ENCODE assay signal across 8 cellular contexts in the genomic region with DNA sequence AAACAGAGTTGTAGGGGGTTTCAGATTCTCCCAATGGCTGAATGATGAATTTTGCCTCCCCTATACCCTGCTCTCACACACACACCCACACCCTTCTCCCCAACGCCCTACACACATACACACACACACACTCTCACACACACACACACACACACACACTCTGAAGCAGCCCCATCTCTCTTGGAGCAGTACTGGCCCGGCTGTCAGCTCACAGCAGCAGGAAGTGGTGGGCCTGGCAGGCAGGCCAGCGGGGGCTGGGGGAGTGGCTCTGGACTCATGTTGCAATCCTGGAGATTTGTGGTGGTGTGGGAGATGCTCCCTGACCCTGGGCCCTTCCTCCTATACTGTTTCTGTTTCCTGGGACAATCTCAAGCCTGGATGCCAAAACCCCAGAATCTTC. TPM values are rescaled to one million over a fixed set of nuclear protein-coding genes. Genes with fewer than 3 reads are reported as not detected.
DNase-seq lines count a peak whose midpoint lies in the region; ATAC-seq and TF ChIP-seq lines count a peak whose summit lies in the region.

No MANE protein-coding gene starts in this region.

- H3K4me3 Mint-ChIP-seq in WTC11: peak overlapping the region; percentile 26

- no peaks in the 10 kb centered on the region for H3K9me3 ChIP-seq in tibial nerve

- no peaks in the 10 kb centered on the region for H3K27me3 ChIP-seq in tibial nerve

- WGBS in tibial nerve, 2 donors: 16 to 34% methylated on average over 3 of the region's 3 CpGs

- H3K36me3 Mint-ChIP-seq in WTC11: peaks cover 11% of the 10 kb centered on the region

- H3K4me1 Mint-ChIP-seq in WTC11: peaks cover 53% of the 10 kb centered on the region

- TF ChIP-seq EP300 in tibial nerve (IDR thresholded peaks at IDR 0.05): no peak

- H3K27me3 Mint-ChIP-seq in WTC11 (ENCODE audit: low read depth): peaks cover 10% of the 10 kb centered on the region

- no peak for TF ChIP-seq POLR2A in tibial nerve (IDR thresholded peaks at IDR 0.05)

- H3K27ac ChIP-seq in tibial nerve: no peak overlapping the region

- peak; percentile 22 for DNase-seq in stimulated activated CD4-positive, alpha-beta T cell treated with anti-CD3 and anti-CD28 coated beads, Interleukin-4, amount 100 ng/mL, for 1 hour
- DNase-seq in stimulated activated CD4-positive, alpha-beta T cell treated with anti-CD3 and anti-CD28 coated beads, Interleukin-1b, Interleukin-23, amount 100 ng/mL, for 48 hours: no peak
- DNase-seq in WTC11 (ENCODE audit: low spot score) (peak; percentile 45), iPS-NIHi7 (ENCODE audit: extremely low spot score) (peak; percentile 72), tibial nerve (ENCODE audit: low spot score in 2 of 2) (no peak), NCI-H1105 treated with DMSO at 0.1 percent for 48 hours (lab: John Stamatoyannopoulos, UW) (no peak), NCI-H1930 (lab: John Stamatoyannopoulos, UW) (no peak), DMS79 (lab: John Stamatoyannopoulos, UW) (no peak)

- H3K4me3 ChIP-seq in tibial nerve: no peak overlapping the region

- peaks cover 0 to 45% (median 14%) of the 10 kb centered on the region in 4 donors for H3K4me1 ChIP-seq in tibial nerve

- no peaks in the 10 kb centered on the region for H3K9me3 Mint-ChIP-seq in WTC11

- CTCF ChIA-PET in WTC11 (lab: Charles Lee): interaction anchor here (1.0 to 3.6 kb wide), 4 partner anchors 8 to 159 kb away, joined by 3 to 90 read pairs (median 16); no protein-coding TSS in a partner anchor

- peak; percentile 23 for ATAC-seq in WTC11

- H3K36me3 ChIP-seq in tibial nerve: peaks cover 0 to 32% (median 0%) of the 10 kb centered on the region in 3 donors

- H3K27ac Mint-ChIP-seq in WTC11: no peak overlapping the region

- POLR2A ChIA-PET in WTC11 (lab: Charles Lee): no interaction called here

- TF ChIP-seq CTCF in WTC11 (IDR thresholded peaks at IDR 0.05) (no peak), tibial nerve (IDR thresholded peaks at IDR 0.05) (no peak)

TF ChIP-seq in WTC11, 78 proteins besides CTCF, POLR2A, EP300 and RAD21 (continues in another document):
- TF ChIP-seq NR2C2 (CRISPR knock-in tag; IDR thresholded peaks at IDR 0.05): no peak
- TF ChIP-seq GABPB1 (CRISPR knock-in tag; IDR thresholded peaks at IDR 0.05): no peak
- TF ChIP-seq ZNF317 (CRISPR knock-in tag; IDR thresholded peaks at IDR 0.05; ENCODE audit: borderline replicate concordance, low read depth): no peak
- TF ChIP-seq FOXP4 (CRISPR knock-in tag; IDR thresholded peaks at IDR 0.05): no peak
- TF ChIP-seq ELF4 (CRISPR knock-in tag; IDR thresholded peaks at IDR 0.05; ENCODE audit: low read depth): no peak
- TF ChIP-seq ERG (CRISPR knock-in tag; IDR thresholded peaks at IDR 0.05): no peak
- TF ChIP-seq PRRX2 (CRISPR knock-in tag; IDR thresholded peaks at IDR 0.05): no peak
- TF ChIP-seq ATF2 (CRISPR knock-in tag; IDR thresholded peaks at IDR 0.05; ENCODE audit: borderline replicate concordance, low read depth): no peak
- no peak for TF ChIP-seq ZBTB21 (CRISPR knock-in tag; IDR thresholded peaks at IDR 0.05; ENCODE audit: borderline replicate concordance)
- TF ChIP-seq ZNF512 (CRISPR knock-in tag; IDR thresholded peaks at IDR 0.05; ENCODE audit: borderline replicate concordance): no peak
- TF ChIP-seq ATF6 (CRISPR knock-in tag; IDR thresholded peaks at IDR 0.05): no peak
- TF ChIP-seq, protein P1, sequence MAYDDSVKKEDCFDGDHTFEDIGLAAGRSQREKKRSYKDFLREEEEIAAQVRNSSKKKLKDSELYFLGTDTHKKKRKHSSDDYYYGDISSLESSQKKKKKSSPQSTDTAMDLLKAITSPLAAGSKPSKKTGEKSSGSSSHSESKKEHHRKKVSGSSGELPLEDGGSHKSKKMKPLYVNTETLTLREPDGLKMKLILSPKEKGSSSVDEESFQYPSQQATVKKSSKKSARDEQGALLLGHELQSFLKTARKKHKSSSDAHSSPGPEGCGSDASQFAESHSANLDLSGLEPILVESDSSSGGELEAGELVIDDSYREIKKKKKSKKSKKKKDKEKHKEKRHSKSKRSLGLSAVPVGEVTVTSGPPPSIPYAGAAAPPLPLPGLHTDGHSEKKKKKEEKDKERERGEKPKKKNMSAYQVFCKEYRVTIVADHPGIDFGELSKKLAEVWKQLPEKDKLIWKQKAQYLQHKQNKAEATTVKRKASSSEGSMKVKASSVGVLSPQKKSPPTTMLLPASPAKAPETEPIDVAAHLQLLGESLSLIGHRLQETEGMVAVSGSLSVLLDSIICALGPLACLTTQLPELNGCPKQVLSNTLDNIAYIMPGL (CRISPR knock-in tag; IDR thresholded peaks at IDR 0.05): no peak
- no peak for TF ChIP-seq ZNF121 (CRISPR knock-in tag; IDR thresholded peaks at IDR 0.05)
- no peak for TF ChIP-seq USF2 (CRISPR knock-in tag; IDR thresholded peaks at IDR 0.05)
- no peak for TF ChIP-seq JUN (CRISPR knock-in tag; IDR thresholded peaks at IDR 0.05)

RNA-seq across cellular contexts. Expression of gene IKBKE, which starts 2.2 kb away (rescaled TPM):
- total RNA-seq in WTC11 (2021) (7.8 to 8.1 TPM (median 8.0 TPM) in 3 replicates), tibial nerve (10 to 100 TPM in 1 of 4 donors, 1 to 10 TPM in 3; 1.5 to 18.0 (median 3.7) TPM)

RNA-seq across cellular contexts. Expression of gene RASSF5, which starts 34.9 kb away (rescaled TPM):
- total RNA-seq in WTC11 (2021) (1.7 to 2.1 TPM (median 1.7 TPM) in 3 replicates), tibial nerve (10 to 100 TPM; 24.0 to 32.9 (median 30.2) TPM)

Comparison
In these comparisons a context has a peak if more than half of its experiments do, and no peak if none do; other contexts are left out.
1. DNase-seq: peak in stimulated activated CD4-positive, alpha-beta T cell treated with anti-CD3 and anti-CD28 coated beads, Interleukin-4, amount 100 ng/mL, for 1 hour (single experiment), WTC11 (single experiment) and iPS-NIHi7 (single experiment); none in stimulated activated CD4-positive, alpha-beta T cell treated with anti-CD3 and anti-CD28 coated beads, Interleukin-1b, Interleukin-23, amount 100 ng/mL, for 48 hours (single experiment), tibial nerve (0 of 2), NCI-H1105 treated with DMSO at 0.1 percent for 48 hours (single experiment), NCI-H1930 (0 of 2) and DMS79 (single experiment).